Comparison of ENCODE assay signal across 9 cellular contexts in the genomic region with DNA sequence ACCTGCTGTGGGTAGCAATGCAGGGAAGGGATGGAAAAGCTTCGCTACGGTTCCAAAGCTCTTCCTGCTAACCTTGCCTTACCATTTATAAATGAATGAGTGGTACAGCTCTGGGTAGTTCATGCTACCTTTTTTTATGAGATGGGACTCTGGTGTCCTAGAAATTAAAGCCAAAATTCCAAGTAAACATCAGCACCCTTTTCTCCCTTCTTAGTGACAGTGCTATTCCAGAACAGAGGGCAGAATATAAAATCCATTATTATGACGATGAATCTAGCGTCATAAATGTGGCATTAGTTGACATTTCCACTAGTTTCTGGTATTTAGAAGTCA. TPM values are rescaled to one million over a fixed set of nuclear protein-coding genes. Genes with fewer than 3 reads are reported as not detected.
DNase-seq lines count a peak whose midpoint lies in the region; ATAC-seq, FAIRE-seq and TF ChIP-seq lines count a peak whose summit lies in the region.
"Had no signal": no experiment of that assay in that cellular context is flagged by ENCODE, and none has a peak within 500 bp of the region (broad histone marks: within the 10 kb centered on the region; RNA-seq: fewer than 3 reads in every experiment).

No MANE protein-coding gene starts in this region.

- peak overlapping the region; percentile 85 to 96 (median 94) for H3K4me3 Mint-ChIP-seq in naive thymus-derived CD4-positive, alpha-beta T cell

- H3K27ac ChIP-seq in A549 = no peak overlapping the region
- no peak overlapping the region for H3K27ac ChIP-seq in HUES48 (ENCODE audit: low read depth, low read length)
- H3K27ac ChIP-seq in breast epithelium = peak overlapping the region; percentile 60 to 92
- H3K27ac ChIP-seq in naive thymus-derived CD4-positive, alpha-beta T cell (ENCODE audit: low read depth, low read length) = no peak overlapping the region

- TF ChIP-seq CTCF in A549 (IDR thresholded peaks at IDR 0.05) = no peak
- no peak for TF ChIP-seq CTCF in breast epithelium (IDR thresholded peaks at IDR 0.05)

- POLR2A ChIA-PET in A549 (lab: Yijun Ruan, JAX) = interaction anchor here (0.6 to 0.9 kb wide), 2 partner anchors 38 to 587 kb away, joined by 4 read pairs; no protein-coding TSS in a partner anchor
- POLR2A ChIA-PET in naive thymus-derived CD4-positive, alpha-beta T cell (lab: Charles Lee) = interaction anchor here (0.6 to 2.4 kb wide), 3 partner anchors 19 to 205 kb away, joined by 3 to 21 read pairs (median 9); partner anchors contain the start of gene FANCF

- H3K9me3 ChIP-seq in A549 (no peaks in the 10 kb centered on the region), HUES48 (ENCODE audit: control insufficient read depth, insufficient read depth, low read length) (no peaks in the 10 kb centered on the region), breast epithelium (no peaks in the 10 kb centered on the region)
- H3K9me3 ChIP-seq in naive thymus-derived CD4-positive, alpha-beta T cell (ENCODE audit: control insufficient read depth in 2 of 3, low read length in 3 of 3) = no peaks in the 10 kb centered on the region

- DNase-seq in A549 (ENCODE audit: low read depth in 1 of 2, low spot score in 1 of 2) = no peak
- DNase-seq in breast epithelium (ENCODE audit: low spot score in 2 of 2) = no peak
- no peak for DNase-seq in naive thymus-derived CD4-positive, alpha-beta T cell
- no peak for DNase-seq in sciatic nerve (ENCODE audit: low spot score)
- DNase-seq in C1 segment of cervical spinal cord (lab: John Stamatoyannopoulos, UW) = no peak
- no peak for DNase-seq in NCI-H1694 (lab: John Stamatoyannopoulos, UW)

- peaks cover 7 to 22% (median 13%) of the 10 kb centered on the region in 7 donors for H3K4me1 Mint-ChIP-seq in naive thymus-derived CD4-positive, alpha-beta T cell

- intact Hi-C loops in breast epithelium (cut with DNase I; ENCODE audit: low total_unique reads) (no loop called here), sciatic nerve (cut with DNase I) (no loop called here)
- intact Hi-C loops in naive thymus-derived CD4-positive, alpha-beta T cell (cut with micrococcal nuclease) = loop anchor here in 1 of 2 donors (2.0 kb wide), 1 partner anchor 495 kb away; no protein-coding TSS in a partner anchor

- H3K27me3 Mint-ChIP-seq in naive thymus-derived CD4-positive, alpha-beta T cell = no peaks in the 10 kb centered on the region

- H3K4me3 ChIP-seq in A549 = peak overlapping the region; percentile 80
- H3K4me3 ChIP-seq in HUES48 (ENCODE audit: low read depth, low read length) = peak overlapping the region; percentile 45; the same call in 1 of the 2 replicates
- H3K4me3 ChIP-seq in breast epithelium = peak overlapping the region; percentile 76 to 89 (median 80)
- peak overlapping the region; percentile 88 for H3K4me3 ChIP-seq in naive thymus-derived CD4-positive, alpha-beta T cell (ENCODE audit: low read length)

- ATAC-seq in A549 = no peak
- ATAC-seq in naive thymus-derived CD4-positive, alpha-beta T cell = no peak
- no peak for ATAC-seq in sciatic nerve
- no peak for ATAC-seq in GM18870 (IDR thresholded peaks at IDR 0.05; ENCODE audit: unreplicated experiment)

- H3K4me2 ChIP-seq in A549 = peak overlapping the region; percentile 69

- WGBS in A549 (ENCODE audit: missing lambda C conversion rate) = 6% methylated on average over 4 of the region's 4 CpGs

- H3K27me3 ChIP-seq in HUES48 (ENCODE audit: control insufficient read depth, insufficient read depth, low read length) (peaks cover 20% of the 10 kb centered on the region), breast epithelium (no peaks in the 10 kb centered on the region)
- no peaks in the 10 kb centered on the region for H3K27me3 ChIP-seq in naive thymus-derived CD4-positive, alpha-beta T cell (ENCODE audit: control insufficient read depth in 2 of 2, insufficient read depth in 2 of 2, low read length in 2 of 2)

- peak overlapping the region; percentile 76 to 96 (median 88) for H3K27ac Mint-ChIP-seq in naive thymus-derived CD4-positive, alpha-beta T cell

- TF ChIP-seq RAD21 in A549 (conservative IDR thresholded peaks at IDR 0.05 in 1 of 2, IDR thresholded peaks at IDR 0.05 in 1 of 2) = no peak

- H3K4me1 ChIP-seq in A549 = peaks cover 6% of the 10 kb centered on the region; the same call in 1 of the 3 replicates
- H3K4me1 ChIP-seq in HUES48 (ENCODE audit: control insufficient read depth, insufficient read depth, low read length) = peaks cover 8% of the 10 kb centered on the region; the same call in 1 of the 2 replicates
- no peaks in the 10 kb centered on the region for H3K4me1 ChIP-seq in breast epithelium
- H3K4me1 ChIP-seq in naive thymus-derived CD4-positive, alpha-beta T cell (ENCODE audit: control insufficient read depth in 2 of 2, insufficient read depth in 2 of 2, low read length in 2 of 2) = peaks cover 12 to 16% of the 10 kb centered on the region in 2 donors

- CTCF ChIA-PET in A549 (lab: Yijun Ruan, JAX) = interaction anchor here (0.7 to 1.9 kb wide), 9 partner anchors 9 to 159 kb away, joined by 3 to 14 read pairs (median 4); no protein-coding TSS in a partner anchor
- CTCF ChIA-PET in naive thymus-derived CD4-positive, alpha-beta T cell (lab: Charles Lee) = interaction anchor here (0.7 to 1.0 kb wide), 2 partner anchors 9 to 206 kb away, joined by 3 to 5 read pairs; no protein-coding TSS in a partner anchor

- H3K9ac ChIP-seq in HUES48 (ENCODE audit: low read depth, low read length) = no peak overlapping the region

- no peak for FAIRE-seq in A549 (lab: Jason Lieb, UNC)

- TF ChIP-seq POLR2A in A549 (IDR thresholded peaks at IDR 0.05; ENCODE audit: low read length) (no peak), breast epithelium (IDR thresholded peaks at IDR 0.05) (no peak)

- peaks cover 0 to 6% (median 3%) of the 10 kb centered on the region in 5 donors for H3K36me3 Mint-ChIP-seq in naive thymus-derived CD4-positive, alpha-beta T cell

- no peak for TF ChIP-seq EP300 in A549 (IDR thresholded peaks at IDR 0.05)

- H3K36me3 ChIP-seq in HUES48 (ENCODE audit: control insufficient read depth, insufficient read depth, low read length) (no peaks in the 10 kb centered on the region), breast epithelium (no peaks in the 10 kb centered on the region)
- H3K36me3 ChIP-seq in naive thymus-derived CD4-positive, alpha-beta T cell (ENCODE audit: control insufficient read depth in 2 of 3, insufficient read depth in 3 of 3, low read length in 3 of 3) = peaks cover 0 to 5% (median 0%) of the 10 kb centered on the region in 3 experiments

- peaks cover 0 to 5% (median 0%) of the 10 kb centered on the region in 11 donors for H3K9me3 Mint-ChIP-seq in naive thymus-derived CD4-positive, alpha-beta T cell

TF ChIP-seq in A549, 52 proteins besides CTCF, POLR2A, EP300 and RAD21 (continues in another document):
- TF ChIP-seq REST (IDR thresholded peaks at IDR 0.05) (no peak), FOSL2 (IDR thresholded peaks at IDR 0.05) (no peak), FOSL2 (CRISPR knock-in tag; IDR thresholded peaks at IDR 0.05) (no peak), TFCP2L1 (CRISPR knock-in tag; IDR thresholded peaks at IDR 0.05) (no peak), MYC (IDR thresholded peaks at IDR 0.05; ENCODE audit: borderline replicate concordance, low read length) (no peak), EHF (CRISPR knock-in tag; IDR thresholded peaks at IDR 0.05) (no peak), CEBPB (IDR thresholded peaks at IDR 0.05) (no peak), SMC3 (IDR thresholded peaks at IDR 0.05) (no peak), ZFP36 (IDR thresholded peaks at IDR 0.05; ENCODE audit: borderline replicate concordance, partially characterized antibody) (no peak), CBX2 (IDR thresholded peaks at IDR 0.05; ENCODE audit: borderline replicate concordance, low read depth) (no peak)

RNA-seq across cellular contexts. Expression of gene SVIP, which starts 0.4 kb away (rescaled TPM):
- polyA plus RNA-seq in A549 (2011; rRNA removed) (13.9 and 19.5 TPM in 2 replicates), A549 (2017; fragmentation: RNase III; extraction: RNeasy Plus Mini Kit Qiagen cat#74134 plus additional on column Dnase treatment) (9.0 to 10.5 TPM (median 9.1 TPM) in 3 replicates)
- 2.2 and 2.4 TPM in 2 replicates for polyA plus RNA-seq in A549 (2012; cell fraction: cytosol; rRNA removed)
- 0.25 and 0.51 TPM in 2 replicates for polyA plus RNA-seq in A549 (2012; cell fraction: nucleus; rRNA removed)
- polyA minus RNA-seq in A549 (2011; rRNA and poly(A)+ RNA removed) = 0.79 and 1.3 TPM in 2 replicates
- total RNA-seq in breast epithelium (10 to 100 TPM in 2 of 3 donors, 1 to 10 TPM in 1; 6.1 to 25.2 (median 12.8) TPM), sciatic nerve (137 TPM)
- 10 to 100 TPM; 33.4 to 70.6 (median 49.2) TPM for total RNA-seq in naive thymus-derived CD4-positive, alpha-beta T cell
- polyA plus RNA-seq in naive thymus-derived CD4-positive, alpha-beta T cell = 10 to 100 TPM; 33.5 to 42.8 TPM

RNA-seq across cellular contexts. Expression of gene CCDC179, which starts 30.2 kb away (rescaled TPM):
- polyA plus RNA-seq in A549 (2011; rRNA removed) = not detected in 2 replicates
- not detected in 2 replicates for polyA plus RNA-seq in A549 (2012; cell fraction: cytosol; rRNA removed)
- polyA plus RNA-seq in A549 (2012; cell fraction: nucleus; rRNA removed) = not detected in 2 replicates
- not detected in 3 replicates for polyA plus RNA-seq in A549 (2017; fragmentation: RNase III; extraction: RNeasy Plus Mini Kit Qiagen cat#74134 plus additional on column Dnase treatment)
- not detected in 2 replicates for polyA minus RNA-seq in A549 (2011; rRNA and poly(A)+ RNA removed)
- total RNA-seq in breast epithelium = not detected
- total RNA-seq in naive thymus-derived CD4-positive, alpha-beta T cell = not detected
- polyA plus RNA-seq in naive thymus-derived CD4-positive, alpha-beta T cell = not detected
- not detected for total RNA-seq in sciatic nerve
- total RNA-seq: RPMI7951 had no signal

Comparison
In these comparisons a context has a peak if more than half of its experiments do, and no peak if none do; other contexts are left out.
1. H3K27ac ChIP-seq: peak in breast epithelium (2 of 2); none in A549 (0 of 2), HUES48 (single experiment) and naive thymus-derived CD4-positive, alpha-beta T cell (single experiment).
2. Peak in every context shown above with its lines, with median percentiles within 50 percentile points of each other: H3K4me3 ChIP-seq.